In the genomic region with DNA sequence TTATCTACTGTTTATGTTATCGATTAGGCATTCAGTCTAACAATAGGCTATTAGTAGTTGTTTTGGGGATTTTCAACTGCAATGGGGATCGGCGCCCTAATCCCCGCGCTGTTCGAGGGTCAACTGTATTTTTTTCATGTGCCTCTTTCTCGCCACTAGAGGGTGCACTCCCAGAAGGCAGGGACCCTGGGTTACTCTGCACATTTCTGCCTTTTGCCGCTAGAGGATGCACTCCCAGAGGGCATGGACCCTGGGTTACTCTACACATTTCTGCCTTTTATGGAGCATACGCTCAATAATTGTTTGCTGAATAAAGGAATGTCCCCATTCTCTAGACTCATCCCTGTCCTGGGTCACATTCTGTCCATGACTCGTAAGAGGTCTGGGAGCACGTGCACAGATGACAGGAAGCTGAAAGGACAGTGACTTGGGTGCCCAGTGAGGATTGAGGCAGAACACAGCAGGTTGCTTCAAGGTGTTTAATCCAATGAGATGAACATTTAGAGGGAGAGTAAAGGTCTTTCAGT, we compare ENCODE assay signal across 9 cellular contexts. TPM values are rescaled to one million over a fixed set of nuclear protein-coding genes. Genes with fewer than 3 reads are reported as not detected.
DNase-seq lines count a peak whose midpoint lies in the region; ATAC-seq and TF ChIP-seq lines count a peak whose summit lies in the region.
"Had no signal": no experiment of that assay in that cellular context is flagged by ENCODE, and none has a peak within 500 bp of the region (broad histone marks: within the 10 kb centered on the region; RNA-seq: fewer than 3 reads in every experiment).

No MANE protein-coding gene starts in this region.

- peaks cover 0 to 9% of the 10 kb centered on the region in 2 donors for H3K4me1 ChIP-seq in left lung

- H3K4me3 Mint-ChIP-seq in HFFc6: no peak overlapping the region

- peaks cover 8% of the 10 kb centered on the region; the same call in 1 of the 2 replicates for H3K27me3 Mint-ChIP-seq in HFFc6 (ENCODE audit: insufficient read depth)

- H3K27me3 ChIP-seq in left lung: no peaks in the 10 kb centered on the region

- peak; percentile 97 for ATAC-seq in left lung
- ATAC-seq in GM21528 (IDR thresholded peaks at IDR 0.05; ENCODE audit: low FRiP score, unreplicated experiment): no peak

- peaks cover 20% of the 10 kb centered on the region for H3K4me1 Mint-ChIP-seq in HFFc6 (ENCODE audit: low read depth)

- intact Hi-C loops in left lung (cut with DNase I): no loop called here

- peaks cover 8% of the 10 kb centered on the region for H3K9me3 Mint-ChIP-seq in HFFc6

- DNase-seq in DMS 273 (lab: John Stamatoyannopoulos, UW; ENCODE audit: unreplicated experiment) (peak; percentile 90), HFFc6 (no peak), NCI-H2227 treated with DMSO at 0.1 percent for 48 hours (lab: John Stamatoyannopoulos, UW) (peak; percentile 36), cerebellar cortex (ENCODE audit: low spot score) (peak; percentile 64), left lung (peak in 1 of 2 donors; percentile 47)
- DNase-seq in activated CD4-positive, alpha-beta T cell treated with anti-CD3 and anti-CD28 coated beads for 1 hour: peak; percentile 49
- peak; percentile 55 for DNase-seq in stimulated activated CD8-positive, alpha-beta memory T cell treated with anti-CD3 and anti-CD28 coated beads, Interleukin-12 subunit alpha, Interleukin-12 subunit beta, amount 100 ng/mL, for 1 hour (ENCODE audit: low read depth)

- H3K4me3 ChIP-seq in left lung: no peak overlapping the region

- no peak overlapping the region for H3K27ac ChIP-seq in left lung

- H3K36me3 Mint-ChIP-seq in HFFc6 (ENCODE audit: low read depth): peaks cover 8% of the 10 kb centered on the region

- TF ChIP-seq CTCF in HFFc6 (IDR thresholded peaks at IDR 0.05) (peak; percentile 94), left lung (IDR thresholded peaks at IDR 0.05) (peak; percentile 89 to 99)

- no peaks in the 10 kb centered on the region for H3K36me3 ChIP-seq in left lung

- no peak overlapping the region; the same call in 1 of the 2 replicates for H3K27ac Mint-ChIP-seq in HFFc6

- H3K9me3 ChIP-seq in left lung: no peaks in the 10 kb centered on the region

RNA-seq across cellular contexts. Expression of a gene that starts 27.9 kb away (rescaled TPM):
- 100 to 1,000 TPM; 149 to 182 (median 173) TPM for total RNA-seq in HFFc6 (2021; fragmentation: NEBNext Ultra II Directional; extraction: Animal tissue kit (Norgen Biotek cat#: 25700))
- 10 to 100 TPM; 18.5 to 20.7 TPM for total RNA-seq in left lung

RNA-seq across cellular contexts. Expression of a gene that starts 50.9 kb away (rescaled TPM):
- not detected for total RNA-seq in HFFc6 (2021; fragmentation: NEBNext Ultra II Directional; extraction: Animal tissue kit (Norgen Biotek cat#: 25700))
- under 1 TPM in 1 of 2 donors, not detected in 1; 0.32 TPM for total RNA-seq in left lung
- total RNA-seq: activated CD8-positive, alpha-beta memory T cell treated with anti-CD3 and anti-CD28 coated beads for 36 hours had no signal

Comparison
In these comparisons a context has a peak if more than half of its experiments do, and no peak if none do; other contexts are left out.
1. RNA of a gene that starts 27.9 kb away (total RNA-seq): 149 to 182 TPM in HFFc6; 18.5 to 20.7 TPM in left lung; every median in the first group is over 4 times any median in the second.